In genomic region chr19:35501684-35502083, GRCh38 we compare ENCODE assay signal across 24 cellular contexts. TPM values are rescaled to one million over a fixed set of nuclear protein-coding genes. Genes with fewer than 3 reads are reported as not detected.
DNase-seq lines count a peak whose midpoint lies in the region; ATAC-seq and TF ChIP-seq lines count a peak whose summit lies in the region.
"Had no signal": no experiment of that assay in that cellular context is flagged by ENCODE, and none has a peak within 500 bp of the region (broad histone marks: within the 10 kb centered on the region; RNA-seq: fewer than 3 reads in every experiment).

No MANE protein-coding gene starts in this region.

- no peak overlapping the region for H3K27ac Mint-ChIP-seq in activated CD4-positive, alpha-beta T cell treated with anti-CD3 and anti-CD28 coated beads, Interleukin-2, amount 10 ng/mL, durations not matched to agents 24 days and 14 days
- H3K27ac Mint-ChIP-seq: activated naive CD8-positive, alpha-beta T cell treated with anti-CD3 and anti-CD28 coated beads, Interleukin-2, amount 50 U/mL, for 24 hours; CD4-positive, CD25-positive, alpha-beta regulatory T cell; memory B cell; naive thymus-derived CD4-positive, alpha-beta T cell; T-helper 17 cell had no signal

- no peak overlapping the region for H3K4me3 ChIP-seq in fibroblast of villous mesenchyme (ENCODE audit: low read depth, low read length)
- H3K4me3 ChIP-seq: GM12878, thyroid gland had no signal

- no peak overlapping the region for H3K4me3 Mint-ChIP-seq in activated CD4-positive, alpha-beta T cell treated with anti-CD3 and anti-CD28 coated beads, Interleukin-2, amount 10 ng/mL, durations not matched to agents 24 days and 14 days
- H3K4me3 Mint-ChIP-seq: activated naive CD8-positive, alpha-beta T cell treated with anti-CD3 and anti-CD28 coated beads, Interleukin-2, amount 50 U/mL, for 24 hours; CD4-positive, CD25-positive, alpha-beta regulatory T cell; memory B cell; naive thymus-derived CD4-positive, alpha-beta T cell; T-helper 17 cell had no signal

- intact Hi-C loops in posterior cingulate gyrus (cut with DNase I), result no loop called here
- intact Hi-C loops in activated CD4-positive, alpha-beta T cell treated with anti-CD3 and anti-CD28 coated beads, Interleukin-2, amount 10 ng/mL, durations not matched to agents 24 days and 14 days (cut with micrococcal nuclease), result no loop called here

- no peaks in the 10 kb centered on the region for H3K36me3 Mint-ChIP-seq in activated CD4-positive, alpha-beta T cell treated with anti-CD3 and anti-CD28 coated beads, Interleukin-2, amount 10 ng/mL, durations not matched to agents 24 days and 14 days (ENCODE audit: low read depth)
- H3K36me3 Mint-ChIP-seq: CD4-positive, CD25-positive, alpha-beta regulatory T cell; memory B cell; naive thymus-derived CD4-positive, alpha-beta T cell had no signal

- TF ChIP-seq CTCF in fibroblast of villous mesenchyme (IDR thresholded peaks at IDR 0.05; ENCODE audit: insufficient read depth, low read depth, low read length), result no peak

- no peak for ATAC-seq in HG03342 (IDR thresholded peaks at IDR 0.05; ENCODE audit: unreplicated experiment)
- ATAC-seq: activated naive CD8-positive, alpha-beta T cell treated with anti-CD3 and anti-CD28 coated beads, Interleukin-2, amount 50 U/mL, for 24 hours; GM12878; naive thymus-derived CD4-positive, alpha-beta T cell; T-helper 17 cell had no signal

- DNase-seq in EL, result peak; percentile 16
- DNase-seq in NCI-H226, result peak; percentile 18
- peak; percentile 31 for DNase-seq in fibroblast of villous mesenchyme (ENCODE audit: low read depth)
- peak in 7 of 10 donors; percentile 5 to 89 (median 55) for DNase-seq in posterior cingulate gyrus
- no peak for DNase-seq in NCI-H446 treated with DMSO at 0.1 percent for 48 hours (lab: John Stamatoyannopoulos, UW)
- DNase-seq in activated CD4-positive, alpha-beta T cell treated with anti-CD3 and anti-CD28 coated beads, Interleukin-2, amount 10 ng/mL, durations not matched to agents 24 days and 14 days, result no peak
- no peak for DNase-seq in iPS-NIHi7 (ENCODE audit: extremely low spot score)
- DNase-seq: activated CD4-positive, alpha-beta T cell treated with anti-CD3 and anti-CD28 coated beads, Interleukin-2, amount 50 U/mL, for 1 hour; activated CD8-positive, alpha-beta memory T cell treated with anti-CD3 and anti-CD28 coated beads, Interleukin-2, amount 50 U/mL, for 48 hours; activated naive CD8-positive, alpha-beta T cell treated with anti-CD3 and anti-CD28 coated beads, Interleukin-2, amount 50 U/mL, for 24 hours; CD4-positive, CD25-positive, alpha-beta regulatory T cell; cortex of kidney; DMS 273 treated with DMSO at 0.1 percent for 48 hours; MV-4-11; naive thymus-derived CD4-positive, alpha-beta T cell; NCI-H1694 treated with DMSO at 0.1 percent for 48 hours; stimulated activated CD4-positive, alpha-beta T cell treated with anti-CD3 and anti-CD28 coated beads, Interleukin-1b, Interleukin-23, amount 100 ng/mL, for 48 hours; stimulated activated naive CD4-positive, alpha-beta T cell; T-helper 17 cell; thyroid gland had no signal

- no peaks in the 10 kb centered on the region for H3K9me3 Mint-ChIP-seq in activated CD4-positive, alpha-beta T cell treated with anti-CD3 and anti-CD28 coated beads, Interleukin-2, amount 10 ng/mL, durations not matched to agents 24 days and 14 days
- H3K9me3 Mint-ChIP-seq: activated naive CD8-positive, alpha-beta T cell treated with anti-CD3 and anti-CD28 coated beads, Interleukin-2, amount 50 U/mL, for 24 hours; CD4-positive, CD25-positive, alpha-beta regulatory T cell; memory B cell; naive thymus-derived CD4-positive, alpha-beta T cell had no signal

- H3K4me1 Mint-ChIP-seq in activated CD4-positive, alpha-beta T cell treated with anti-CD3 and anti-CD28 coated beads, Interleukin-2, amount 10 ng/mL, durations not matched to agents 24 days and 14 days, result peaks cover 2% of the 10 kb centered on the region
- H3K4me1 Mint-ChIP-seq: activated naive CD8-positive, alpha-beta T cell treated with anti-CD3 and anti-CD28 coated beads, Interleukin-2, amount 50 U/mL, for 24 hours; memory B cell had no signal

- peaks cover 20% of the 10 kb centered on the region for H3K27me3 Mint-ChIP-seq in activated CD4-positive, alpha-beta T cell treated with anti-CD3 and anti-CD28 coated beads, Interleukin-2, amount 10 ng/mL, durations not matched to agents 24 days and 14 days

RNA-seq across cellular contexts. Expression of gene KRTDAP, which starts 11.4 kb away (rescaled TPM):
- not detected in 2 replicates for total RNA-seq in fibroblast of villous mesenchyme
- not detected in 2 replicates for total RNA-seq in activated CD4-positive, alpha-beta T cell treated with anti-CD3 and anti-CD28 coated beads, Interleukin-2, amount 10 ng/mL, durations not matched to agents 24 days and 14 days
- total RNA-seq: CD4-positive, CD25-positive, alpha-beta regulatory T cell; GM12878; naive thymus-derived CD4-positive, alpha-beta T cell; SK-MEL-5; T-helper 17 cell had no signal

RNA-seq across cellular contexts. Expression of gene DMKN, which starts 11.8 kb away (rescaled TPM):
- total RNA-seq in fibroblast of villous mesenchyme, result 0.97 and 2.2 TPM in 2 replicates
- total RNA-seq in activated CD4-positive, alpha-beta T cell treated with anti-CD3 and anti-CD28 coated beads, Interleukin-2, amount 10 ng/mL, durations not matched to agents 24 days and 14 days, result not detected in 2 replicates
- total RNA-seq: CD4-positive, CD25-positive, alpha-beta regulatory T cell; T-helper 17 cell had no signal

RNA-seq across cellular contexts. Expression of gene SBSN, which starts 26.4 kb away (rescaled TPM):
- under 0.01 TPM in 1 of 2 replicates, not detected in the other for total RNA-seq in fibroblast of villous mesenchyme
- not detected in 2 replicates for total RNA-seq in activated CD4-positive, alpha-beta T cell treated with anti-CD3 and anti-CD28 coated beads, Interleukin-2, amount 10 ng/mL, durations not matched to agents 24 days and 14 days
- total RNA-seq: CD4-positive, CD25-positive, alpha-beta regulatory T cell; GM12878; naive thymus-derived CD4-positive, alpha-beta T cell; SK-MEL-5; T-helper 17 cell had no signal

RNA-seq across cellular contexts. Expression of gene GAPDHS, which starts 31.6 kb away (rescaled TPM):
- not detected in 2 replicates for total RNA-seq in fibroblast of villous mesenchyme
- not detected in 2 replicates for total RNA-seq in activated CD4-positive, alpha-beta T cell treated with anti-CD3 and anti-CD28 coated beads, Interleukin-2, amount 10 ng/mL, durations not matched to agents 24 days and 14 days
- total RNA-seq: CD4-positive, CD25-positive, alpha-beta regulatory T cell; GM12878; naive thymus-derived CD4-positive, alpha-beta T cell; T-helper 17 cell had no signal

RNA-seq across cellular contexts. Expression of gene TMEM147, which starts 43.7 kb away (rescaled TPM):
- 77.3 and 81.2 TPM in 2 replicates for total RNA-seq in fibroblast of villous mesenchyme
- 132 and 134 TPM in 2 replicates for total RNA-seq in activated CD4-positive, alpha-beta T cell treated with anti-CD3 and anti-CD28 coated beads, Interleukin-2, amount 10 ng/mL, durations not matched to agents 24 days and 14 days

Comparison
In these comparisons a context has a peak if more than half of its experiments do, and no peak if none do; other contexts are left out.
1. DNase-seq: peak in EL (single experiment), NCI-H226 (single experiment), fibroblast of villous mesenchyme (single experiment) and posterior cingulate gyrus (7 of 10); none in NCI-H446 treated with DMSO at 0.1 percent for 48 hours (single experiment), activated CD4-positive, alpha-beta T cell treated with anti-CD3 and anti-CD28 coated beads, Interleukin-2, amount 10 ng/mL, durations not matched to agents 24 days and 14 days (single experiment) and iPS-NIHi7 (single experiment).